ENCODE assay signal across 1 cellular context in the genomic region with DNA sequence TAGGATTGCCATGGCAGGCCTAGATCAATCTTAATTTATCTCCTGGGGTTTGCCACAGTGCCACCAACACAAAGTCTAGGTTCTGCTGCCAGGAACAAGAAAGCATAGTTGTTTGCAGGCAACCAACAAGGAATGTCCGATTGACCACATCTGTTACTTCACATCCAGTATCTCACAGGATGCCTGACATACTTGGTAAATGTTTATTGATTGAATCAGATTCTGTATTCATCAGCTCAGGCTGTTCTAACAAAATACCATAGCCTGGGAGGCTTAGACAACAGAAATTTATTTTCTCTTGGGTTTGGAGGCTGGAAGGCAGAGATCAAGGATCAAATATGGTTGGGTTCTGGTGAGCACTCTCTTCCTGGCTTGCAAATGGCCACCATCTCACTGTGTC.
TF ChIP-seq lines count a peak whose summit lies in the region.

No MANE protein-coding gene starts in this region.

TF ChIP-seq in HepG2, 621 proteins besides CTCF, POLR2A, EP300 and RAD21 (continued from another document):
- TF ChIP-seq, protein P1, sequence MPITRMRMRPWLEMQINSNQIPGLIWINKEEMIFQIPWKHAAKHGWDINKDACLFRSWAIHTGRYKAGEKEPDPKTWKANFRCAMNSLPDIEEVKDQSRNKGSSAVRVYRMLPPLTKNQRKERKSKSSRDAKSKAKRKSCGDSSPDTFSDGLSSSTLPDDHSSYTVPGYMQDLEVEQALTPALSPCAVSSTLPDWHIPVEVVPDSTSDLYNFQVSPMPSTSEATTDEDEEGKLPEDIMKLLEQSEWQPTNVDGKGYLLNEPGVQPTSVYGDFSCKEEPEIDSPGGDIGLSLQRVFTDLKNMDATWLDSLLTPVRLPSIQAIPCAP (CRISPR knock-in tag; IDR thresholded peaks at IDR 0.05; ENCODE audit: low read depth) = no peak
- TF ChIP-seq, protein P2, sequence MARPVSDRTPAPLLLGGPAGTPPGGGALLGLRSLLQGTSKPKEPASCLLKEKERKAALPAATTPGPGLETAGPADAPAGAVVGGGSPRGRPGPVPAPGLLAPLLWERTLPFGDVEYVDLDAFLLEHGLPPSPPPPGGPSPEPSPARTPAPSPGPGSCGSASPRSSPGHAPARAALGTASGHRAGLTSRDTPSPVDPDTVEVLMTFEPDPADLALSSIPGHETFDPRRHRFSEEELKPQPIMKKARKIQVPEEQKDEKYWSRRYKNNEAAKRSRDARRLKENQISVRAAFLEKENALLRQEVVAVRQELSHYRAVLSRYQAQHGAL (CRISPR knock-in tag; IDR thresholded peaks at IDR 0.05; ENCODE audit: not compliant biosample characterization) = no peak
- TF ChIP-seq, protein P3, sequence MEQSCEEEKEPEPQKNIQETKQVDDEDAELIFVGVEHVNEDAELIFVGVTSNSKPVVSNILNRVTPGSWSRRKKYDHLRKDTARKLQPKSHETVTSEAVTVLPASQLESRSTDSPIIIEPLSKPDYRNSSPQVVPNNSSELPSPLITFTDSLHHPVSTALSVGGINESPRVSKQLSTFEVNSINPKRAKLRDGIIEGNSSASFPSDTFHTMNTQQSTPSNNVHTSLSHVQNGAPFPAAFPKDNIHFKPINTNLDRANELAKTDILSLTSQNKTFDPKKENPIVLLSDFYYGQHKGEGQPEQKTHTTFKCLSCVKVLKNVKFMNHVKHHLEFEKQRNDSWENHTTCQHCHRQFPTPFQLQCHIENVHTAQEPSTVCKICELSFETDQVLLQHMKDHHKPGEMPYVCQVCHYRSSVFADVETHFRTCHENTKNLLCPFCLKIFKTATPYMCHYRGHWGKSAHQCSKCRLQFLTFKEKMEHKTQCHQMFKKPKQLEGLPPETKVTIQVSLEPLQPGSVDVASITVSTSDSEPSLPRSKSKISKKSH (CRISPR knock-in tag; IDR thresholded peaks at IDR 0.05; ENCODE audit: borderline replicate concordance) = no peak
- TF ChIP-seq ZNF253 (CRISPR knock-in tag; IDR thresholded peaks at IDR 0.05; ENCODE audit: borderline replicate concordance) (no peak), MEIS2 (CRISPR knock-in tag; IDR thresholded peaks at IDR 0.05) (no peak), ZKSCAN8 (CRISPR knock-in tag; IDR thresholded peaks at IDR 0.05; ENCODE audit: borderline replicate concordance) (no peak), POLR2G (IDR thresholded peaks at IDR 0.05; ENCODE audit: low read depth, low read length) (no peak), HOXA9 (CRISPR knock-in tag; IDR thresholded peaks at IDR 0.05; ENCODE audit: borderline replicate concordance) (no peak), NFIB (CRISPR knock-in tag; IDR thresholded peaks at IDR 0.05; ENCODE audit: borderline replicate concordance) (no peak), SATB2 (CRISPR knock-in tag; IDR thresholded peaks at IDR 0.05) (no peak), CENPT (CRISPR knock-in tag; IDR thresholded peaks at IDR 0.05; ENCODE audit: low read depth) (no peak), ZNF709 (CRISPR knock-in tag; IDR thresholded peaks at IDR 0.05) (no peak), ZSCAN29 (CRISPR knock-in tag; conservative IDR thresholded peaks at IDR 0.05) (no peak), ZNF563 (CRISPR knock-in tag; IDR thresholded peaks at IDR 0.05) (no peak)
- TF ChIP-seq, protein P4, sequence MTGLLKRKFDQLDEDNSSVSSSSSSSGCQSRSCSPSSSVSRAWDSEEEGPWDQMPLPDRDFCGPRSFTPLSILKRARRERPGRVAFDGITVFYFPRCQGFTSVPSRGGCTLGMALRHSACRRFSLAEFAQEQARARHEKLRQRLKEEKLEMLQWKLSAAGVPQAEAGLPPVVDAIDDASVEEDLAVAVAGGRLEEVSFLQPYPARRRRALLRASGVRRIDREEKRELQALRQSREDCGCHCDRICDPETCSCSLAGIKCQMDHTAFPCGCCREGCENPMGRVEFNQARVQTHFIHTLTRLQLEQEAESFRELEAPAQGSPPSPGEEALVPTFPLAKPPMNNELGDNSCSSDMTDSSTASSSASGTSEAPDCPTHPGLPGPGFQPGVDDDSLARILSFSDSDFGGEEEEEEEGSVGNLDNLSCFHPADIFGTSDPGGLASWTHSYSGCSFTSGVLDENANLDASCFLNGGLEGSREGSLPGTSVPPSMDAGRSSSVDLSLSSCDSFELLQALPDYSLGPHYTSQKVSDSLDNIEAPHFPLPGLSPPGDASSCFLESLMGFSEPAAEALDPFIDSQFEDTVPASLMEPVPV (CRISPR knock-in tag; IDR thresholded peaks at IDR 0.05) = no peak
- TF ChIP-seq, protein P5, sequence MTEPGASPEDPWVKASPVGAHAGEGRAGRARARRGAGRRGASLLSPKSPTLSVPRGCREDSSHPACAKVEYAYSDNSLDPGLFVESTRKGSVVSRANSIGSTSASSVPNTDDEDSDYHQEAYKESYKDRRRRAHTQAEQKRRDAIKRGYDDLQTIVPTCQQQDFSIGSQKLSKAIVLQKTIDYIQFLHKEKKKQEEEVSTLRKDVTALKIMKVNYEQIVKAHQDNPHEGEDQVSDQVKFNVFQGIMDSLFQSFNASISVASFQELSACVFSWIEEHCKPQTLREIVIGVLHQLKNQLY (CRISPR knock-in tag; IDR thresholded peaks at IDR 0.05) = no peak
- TF ChIP-seq, protein P6, sequence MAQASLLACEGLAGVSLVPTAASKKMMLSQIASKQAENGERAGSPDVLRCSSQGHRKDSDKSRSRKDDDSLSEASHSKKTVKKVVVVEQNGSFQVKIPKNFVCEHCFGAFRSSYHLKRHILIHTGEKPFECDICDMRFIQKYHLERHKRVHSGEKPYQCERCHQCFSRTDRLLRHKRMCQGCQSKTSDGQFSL (CRISPR knock-in tag; IDR thresholded peaks at IDR 0.05) = no peak
TF ChIP-seq in HepG2: peak in this region for 0.
